1 cellular context compared by ENCODE assay signal in genomic region chr12:6230321-6231110, GRCh38.
TF ChIP-seq lines count a peak whose summit lies in the region.

No MANE protein-coding gene starts in this region.

TF ChIP-seq in GM12878, 131 proteins besides CTCF, POLR2A, EP300 and RAD21 (continued from another document and continues in another):
- TF ChIP-seq ZBED1 (IDR thresholded peaks at IDR 0.05; ENCODE audit: borderline replicate concordance): no peak
- no peak for TF ChIP-seq PBX3 (IDR thresholded peaks at IDR 0.05; ENCODE audit: insufficient replicate concordance, low read depth, low read length)
- no peak for TF ChIP-seq RFX5 (IDR thresholded peaks at IDR 0.05; ENCODE audit: low read depth, low read length)
- no peak for TF ChIP-seq JUND (IDR thresholded peaks at IDR 0.05; ENCODE audit: low read depth, low read length)
- TF ChIP-seq NFXL1 (IDR thresholded peaks at IDR 0.05; ENCODE audit: borderline replicate concordance): no peak
- TF ChIP-seq RELA (IDR thresholded peaks at IDR 0.05; ENCODE audit: borderline replicate concordance, partially characterized antibody): peak; percentile 82
- no peak for TF ChIP-seq IRF4 (IDR thresholded peaks at IDR 0.05; ENCODE audit: low read depth, low read length)
- TF ChIP-seq ATF3 (IDR thresholded peaks at IDR 0.05; ENCODE audit: borderline replicate concordance, extremely low read depth, low read depth, low read length): no peak
- TF ChIP-seq ELK1 (IDR thresholded peaks at IDR 0.05; ENCODE audit: low read depth, low read length): no peak
- no peak for TF ChIP-seq SUPT20H (IDR thresholded peaks at IDR 0.05; ENCODE audit: borderline replicate concordance, control insufficient read depth, low read depth, low read length)
- no peak for TF ChIP-seq ZNF217 (IDR thresholded peaks at IDR 0.05)
- no peak for TF ChIP-seq E2F8 (IDR thresholded peaks at IDR 0.05; ENCODE audit: low read depth, partially characterized antibody)
- 0 out of 2 replicates have a peak, but pooled peaks have one; percentile 33 for TF ChIP-seq IKZF1 (conservative IDR thresholded peaks at IDR 0.05)
- TF ChIP-seq MEF2B (IDR thresholded peaks at IDR 0.05; ENCODE audit: partially characterized antibody, poor library complexity, severe bottlenecking): peak; percentile 50
- no peak for TF ChIP-seq RB1 (IDR thresholded peaks at IDR 0.05; ENCODE audit: borderline replicate concordance)
- no peak for TF ChIP-seq BCLAF1 (IDR thresholded peaks at IDR 0.05)
- no peak for TF ChIP-seq SPI1 (IDR thresholded peaks at IDR 0.05; ENCODE audit: borderline replicate concordance, insufficient read depth, low read depth, low read length)
- TF ChIP-seq ATF2 (IDR thresholded peaks at IDR 0.05; ENCODE audit: low read length): no peak
- peak; percentile 45; the same call in 1 of the 2 replicates for TF ChIP-seq NR2F1 (conservative IDR thresholded peaks at IDR 0.05)
- 0 out of 2 replicates have a peak, but pooled peaks have one; percentile 18 for TF ChIP-seq RCOR1 (conservative IDR thresholded peaks at IDR 0.05; ENCODE audit: low read depth, low read length)
- no peak for TF ChIP-seq HSF1 (IDR thresholded peaks at IDR 0.05; ENCODE audit: low read depth, low read length)
- no peak for TF ChIP-seq ZNF622 (IDR thresholded peaks at IDR 0.05)
- 0 out of 2 replicates have a peak, but pooled peaks have one; percentile 47 for TF ChIP-seq GATAD2B (conservative IDR thresholded peaks at IDR 0.05; ENCODE audit: low read depth)
- TF ChIP-seq POLR2AphosphoS5 (IDR thresholded peaks at IDR 0.05; ENCODE audit: low read length): no peak
- TF ChIP-seq KAT2A (conservative IDR thresholded peaks at IDR 0.05; ENCODE audit: control insufficient read depth, low read depth, low read length): no peak
- no peak for TF ChIP-seq BRCA1 (IDR thresholded peaks at IDR 0.05; ENCODE audit: low read depth, low read length)
- TF ChIP-seq RELB (IDR thresholded peaks at IDR 0.05; ENCODE audit: low read depth): peak; percentile 69; the same call in 1 of the 2 replicates
- peak; percentile 32; the same call in 1 of the 2 replicates for TF ChIP-seq CBFB (IDR thresholded peaks at IDR 0.05; ENCODE audit: low read depth)
- no peak for TF ChIP-seq CREM (IDR thresholded peaks at IDR 0.05; ENCODE audit: low read depth)
- peak; percentile 13; the same call in 1 of the 2 replicates for TF ChIP-seq TBL1XR1 (IDR thresholded peaks at IDR 0.05; ENCODE audit: low read depth, low read length)
- 0 out of 2 replicates have a peak, but pooled peaks have one; percentile 6 for TF ChIP-seq BCL11A (IDR thresholded peaks at IDR 0.05; ENCODE audit: low read depth, low read length)
- TF ChIP-seq ZBTB40 (IDR thresholded peaks at IDR 0.05; ENCODE audit: borderline replicate concordance): no peak
- peak; percentile 53; the same call in 1 of the 2 replicates for TF ChIP-seq MTA2 (IDR thresholded peaks at IDR 0.05; ENCODE audit: low read depth)
- no peak for TF ChIP-seq SRF (IDR thresholded peaks at IDR 0.05; ENCODE audit: low read depth in 2 of 2, low read length in 2 of 2)
- no peak for TF ChIP-seq IRF3 (IDR thresholded peaks at IDR 0.05)
- TF ChIP-seq WRNIP1 (IDR thresholded peaks at IDR 0.05; ENCODE audit: borderline replicate concordance, low read depth, low read length): no peak
- TF ChIP-seq TCF7 (IDR thresholded peaks at IDR 0.05; ENCODE audit: borderline replicate concordance): no peak
- no peak for TF ChIP-seq ZSCAN29 (IDR thresholded peaks at IDR 0.05)
- peak; percentile 81; the same call in 1 of the 2 replicates for TF ChIP-seq MAX (IDR thresholded peaks at IDR 0.05; ENCODE audit: low read depth, low read length)
- peak; percentile 54; the same call in 1 of the 2 replicates for TF ChIP-seq DPF2 (IDR thresholded peaks at IDR 0.05)
- peak; percentile 83; the same call in 1 of the 2 replicates for TF ChIP-seq NBN (IDR thresholded peaks at IDR 0.05)
- no peak for TF ChIP-seq ESRRA (IDR thresholded peaks at IDR 0.05; ENCODE audit: low read length)
- no peak for TF ChIP-seq NR2C2 (IDR thresholded peaks at IDR 0.05; ENCODE audit: borderline replicate concordance, control insufficient read depth, insufficient read length, low read depth)
- no peak for TF ChIP-seq POLR2AphosphoS2 (IDR thresholded peaks at IDR 0.05; ENCODE audit: low read depth, low read length)
- no peak for TF ChIP-seq NR2C1 (IDR thresholded peaks at IDR 0.05)
- no peak for TF ChIP-seq LARP7 (IDR thresholded peaks at IDR 0.05)
